7 cellular contexts compared by ENCODE assay signal in the genomic region with DNA sequence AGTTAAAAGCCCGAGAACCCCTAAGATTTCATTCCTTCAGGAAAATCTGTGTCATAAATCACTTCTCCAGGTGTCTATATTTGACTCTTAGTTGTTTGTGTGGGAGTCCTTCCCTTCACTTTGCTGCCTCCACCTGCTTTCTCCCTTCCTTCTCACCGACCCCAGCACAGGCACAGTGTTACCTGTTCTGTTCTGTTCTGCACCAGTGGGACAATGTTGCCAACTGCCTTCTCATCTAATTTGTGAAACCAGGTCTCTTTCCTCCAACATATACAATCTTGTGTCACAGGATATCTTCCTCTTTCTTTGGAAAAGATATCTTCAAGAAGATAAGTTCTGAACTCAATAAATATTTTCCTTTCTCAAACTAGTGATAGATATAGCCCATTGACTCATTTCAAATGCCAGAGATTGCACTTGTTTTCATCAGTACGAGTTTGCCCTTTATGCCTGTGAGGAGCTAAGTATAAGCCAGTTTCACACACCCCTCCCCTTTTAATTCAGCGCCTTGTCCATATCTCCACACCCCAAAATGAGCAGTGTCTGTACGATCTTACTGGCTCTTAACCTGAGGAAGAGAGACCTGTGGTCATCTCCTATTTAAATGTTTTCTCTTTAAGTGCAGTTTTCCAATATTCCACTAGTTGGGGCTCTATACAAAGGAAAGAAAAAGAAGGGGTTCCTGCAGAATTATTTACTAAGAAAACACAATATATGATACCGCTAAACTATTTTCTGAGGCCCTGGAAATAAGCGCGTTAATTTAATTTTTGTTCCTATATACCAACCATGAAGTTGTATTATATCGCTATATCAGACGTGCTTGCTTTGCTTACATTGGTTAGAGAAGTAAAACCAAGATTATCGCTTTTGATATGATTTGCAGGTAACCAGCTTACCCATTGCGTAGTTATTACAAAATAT.
DNase-seq lines count a peak whose midpoint lies in the region; ATAC-seq and TF ChIP-seq lines count a peak whose summit lies in the region.

No MANE protein-coding gene starts in this region.

- WGBS in testis, 2 donors = 43 to 46% methylated on average over 12 of the region's 12 CpGs

- H3K36me3 ChIP-seq in kidney epithelial cell (ENCODE audit: control insufficient read depth, insufficient read depth, low read length) (no peaks in the 10 kb centered on the region), testis (ENCODE audit: low read depth, missing control alignments) (no peaks in the 10 kb centered on the region)

- no peaks in the 10 kb centered on the region for H3K27me3 ChIP-seq in kidney epithelial cell (ENCODE audit: control insufficient read depth, insufficient read depth, low read length)
- no peaks in the 10 kb centered on the region for H3K27me3 ChIP-seq in testis

- peaks cover 13% of the 10 kb centered on the region for H3K4me1 ChIP-seq in testis

- ATAC-seq in HG02798 (IDR thresholded peaks at IDR 0.05; ENCODE audit: poor library complexity, unreplicated experiment) = peak; percentile 49

- TF ChIP-seq POLR2A in testis (IDR thresholded peaks at IDR 0.05) = no peak

- TF ChIP-seq CTCF in astrocyte of the spinal cord (IDR thresholded peaks at IDR 0.05; ENCODE audit: low read depth, low read length) = peak; percentile 86
- TF ChIP-seq CTCF in kidney epithelial cell (IDR thresholded peaks at IDR 0.05; ENCODE audit: insufficient read depth, low read length, poor library complexity, severe bottlenecking) = peak; percentile 87
- TF ChIP-seq CTCF in testis (IDR thresholded peaks at IDR 0.05) = peak; percentile 69 to 93 (median 76)

- DNase-seq in GM03348 (ENCODE audit: low spot score) = peak; percentile 48
- peak; percentile 66 for DNase-seq in NCI-H69 (lab: John Stamatoyannopoulos, UW)
- DNase-seq in astrocyte of the spinal cord (ENCODE audit: low read depth, low spot score) = peak; percentile 66
- no peak for DNase-seq in kidney epithelial cell (ENCODE audit: low read depth)
- DNase-seq in testis = no peak
- no peak for DNase-seq in epidermal melanocyte (ENCODE audit: insufficient read length, low spot score)

- H3K27ac ChIP-seq in testis = no peak overlapping the region

- intact Hi-C loops in testis (cut with DNase I; ENCODE audit: low total_unique reads) = no loop called here

- H3K9me3 ChIP-seq in testis = no peaks in the 10 kb centered on the region

- in situ Hi-C loops in astrocyte of the spinal cord (cut with HindIII; ENCODE audit: low sequenced_read_pairs) = no loop called here

- no peak overlapping the region for H3K4me3 ChIP-seq in astrocyte of the spinal cord (ENCODE audit: low read depth, low read length)
- H3K4me3 ChIP-seq in kidney epithelial cell (ENCODE audit: low read depth, low read length) = no peak overlapping the region
- H3K4me3 ChIP-seq in testis = no peak overlapping the region

Comparison
In these comparisons a context has a peak if more than half of its experiments do, and no peak if none do; other contexts are left out.
1. DNase-seq: peak in GM03348 (single experiment), NCI-H69 (single experiment) and astrocyte of the spinal cord (single experiment); none in kidney epithelial cell (single experiment), testis (single experiment) and epidermal melanocyte (single experiment).
2. Peak in every context shown above with its lines, with median percentiles within 50 percentile points of each other: CTCF ChIP-seq.